7 cellular contexts compared by ENCODE assay signal in genomic region chr2:226160617-226161016, GRCh38.
DNase-seq lines count a peak whose midpoint lies in the region; FAIRE-seq and TF ChIP-seq lines count a peak whose summit lies in the region.
"Not testable (repeated sequence)": the region's sequence is repeated elsewhere in the genome, so short reads cannot be mapped to it uniquely, and the experiment has no call there.

No MANE protein-coding gene starts in this region.

- not testable (repeated sequence) for H3K9me3 Mint-ChIP-seq in Caco-2 (ENCODE audit: unreplicated experiment); H9

- TF ChIP-seq CTCF in Caco-2 (IDR thresholded peaks at IDR 0.05; ENCODE audit: insufficient read depth in 1 of 2, low read depth in 1 of 2, low read length in 1 of 2, severe bottlenecking in 1 of 2, unreplicated experiment in 1 of 2); H9 (conservative IDR thresholded peaks at IDR 0.05); H1 (IDR thresholded peaks at IDR 0.05; ENCODE audit: control extremely low read depth in 1 of 3, insufficient read depth in 1 of 3, low read depth in 1 of 3, low read length in 3 of 3); thyroid gland (IDR thresholded peaks at IDR 0.05): not testable (repeated sequence)

- not testable (repeated sequence) for H2AK5ac ChIP-seq in H9 (ENCODE audit: insufficient read length, low read length); H1 (ENCODE audit: low read depth, low read length); mesendoderm (ENCODE audit: low read length); trophoblast cell (ENCODE audit: low read length)

- H4K8ac ChIP-seq in H9 (replicated peaks; ENCODE audit: insufficient read length, low read depth, low read length); H1 (ENCODE audit: extremely low read depth, insufficient read depth, low read length); mesendoderm (ENCODE audit: low read depth, low read length); trophoblast cell (ENCODE audit: low read depth, low read length): not testable (repeated sequence)

- not testable (repeated sequence) for H3K36me3 ChIP-seq in Caco-2 (ENCODE audit: control insufficient read depth, insufficient read depth, low read length); HUES6 (ENCODE audit: control insufficient read depth, insufficient read depth, low read length); H1 (ENCODE audit: control insufficient read depth in 2 of 4, insufficient read depth in 4 of 4, low read length in 3 of 4); mesendoderm (ENCODE audit: control insufficient read depth, insufficient read depth, low read length); trophoblast cell (ENCODE audit: control insufficient read depth in 1 of 2, insufficient read depth in 2 of 2, low read length in 2 of 2); thyroid gland

- H3T11ph ChIP-seq in H9 (ENCODE audit: low read length): not testable (repeated sequence)

- H3K4me1 ChIP-seq in Caco-2 (peaks cover 32% of the 10 kb centered on the region), HUES6 (ENCODE audit: control insufficient read depth, insufficient read depth, low read length) (peaks cover 30% of the 10 kb centered on the region), thyroid gland (peaks cover 27 to 31% of the 10 kb centered on the region in 2 donors)
- H3K4me1 ChIP-seq in H9 (ENCODE audit: insufficient read depth, low read length); H1 (replicated peaks in 1 of 4; ENCODE audit: control insufficient read depth in 3 of 4, insufficient read depth in 4 of 4, low read length in 3 of 4); mesendoderm (ENCODE audit: control insufficient read depth, low read depth, low read length); trophoblast cell (ENCODE audit: control insufficient read depth in 1 of 2, insufficient read depth in 2 of 2, low read length in 2 of 2): not testable (repeated sequence)

- H2BK5ac ChIP-seq in H9 (ENCODE audit: insufficient read length, low read length); H1 (ENCODE audit: low read depth, low read length); mesendoderm (ENCODE audit: low read length); trophoblast cell (ENCODE audit: low read depth, low read length, poor library complexity): not testable (repeated sequence)

- H2BK120ac ChIP-seq in H9 (ENCODE audit: low read depth, low read length, poor library complexity, severe bottlenecking); H1 (replicated peaks; ENCODE audit: low read depth, low read length): not testable (repeated sequence)
- H2BK120ac ChIP-seq in mesendoderm (ENCODE audit: low read depth, low read length) (peak overlapping the region; percentile 90), trophoblast cell (ENCODE audit: insufficient read depth, low read length, poor library complexity) (peak overlapping the region; percentile 43)

- FAIRE-seq in H1 (lab: Jason Lieb, UNC): not testable (repeated sequence)

- DNase-seq in Caco-2; H9; H1 (ENCODE audit: low read depth in 1 of 2, low spot score in 2 of 2); mesendoderm; trophoblast cell; thyroid gland: not testable (repeated sequence)

- not testable (repeated sequence) for H3K79me1 ChIP-seq in H9 (ENCODE audit: insufficient read depth, low read depth, low read length, poor library complexity, severe bottlenecking); H1 (ENCODE audit: low read depth, low read length); mesendoderm (ENCODE audit: low read length); trophoblast cell (ENCODE audit: low read length)

- not testable (repeated sequence) for TF ChIP-seq EP300 in H1 (IDR thresholded peaks at IDR 0.05; ENCODE audit: borderline replicate concordance in 1 of 2, low read depth in 2 of 2, low read length in 2 of 2)

- not testable (repeated sequence) for H3K23ac ChIP-seq in H9 (ENCODE audit: insufficient read length, low read depth, low read length); H1 (ENCODE audit: insufficient read length); mesendoderm (ENCODE audit: low read length); trophoblast cell (ENCODE audit: low read length)

- intact Hi-C loops in Caco-2 (cut with micrococcal nuclease; ENCODE audit: unreplicated experiment): loop anchor here (1.0 to 5.0 kb wide), 2 partner anchors 23 to 43 kb away; no protein-coding TSS in a partner anchor
- intact Hi-C loops in thyroid gland (cut with DNase I): not testable (repeated sequence)

- H3K18ac ChIP-seq in H9 (ENCODE audit: insufficient read length, low read depth, low read length); mesendoderm (ENCODE audit: low read length); trophoblast cell (ENCODE audit: low read length): not testable (repeated sequence)
- peak overlapping the region; percentile 27; the same call in 1 of the 2 replicates for H3K18ac ChIP-seq in H1 (ENCODE audit: extremely low read depth, low read length)

- not testable (repeated sequence) for H3K4me2 ChIP-seq in H9 (ENCODE audit: insufficient read depth, insufficient read length, low read length); H1 (ENCODE audit: insufficient read depth in 1 of 2, low read depth in 2 of 2, low read length in 2 of 2); mesendoderm (ENCODE audit: low read length); trophoblast cell (ENCODE audit: low read length)

- not testable (repeated sequence) for H3K9me3 ChIP-seq in Caco-2; H9 (ENCODE audit: control insufficient read depth, low read depth, low read length); HUES6 (ENCODE audit: control insufficient read depth, insufficient read depth, low read depth, low read length); H1 (ENCODE audit: insufficient read depth in 2 of 2, low read depth in 1 of 2, low read length in 1 of 2); trophoblast cell (ENCODE audit: insufficient read depth, low read depth, low read length); thyroid gland

- H3K27me3 Mint-ChIP-seq in Caco-2 (ENCODE audit: insufficient read depth, unreplicated experiment); H9 (ENCODE audit: low read depth): not testable (repeated sequence)

- TF ChIP-seq RAD21 in H1 (IDR thresholded peaks at IDR 0.05 in 1 of 2, conservative IDR thresholded peaks at IDR 0.05 in 1 of 2; ENCODE audit: low read depth in 2 of 2, low read length in 2 of 2): not testable (repeated sequence)

- TF ChIP-seq POLR2A in H1 (IDR thresholded peaks at IDR 0.05; ENCODE audit: control extremely low read depth in 1 of 2, low read depth in 2 of 2, low read length in 2 of 2); thyroid gland (IDR thresholded peaks at IDR 0.05): not testable (repeated sequence)

- not testable (repeated sequence) for H4K91ac ChIP-seq in H9 (ENCODE audit: insufficient read length, low read depth, low read length); H1 (replicated peaks; ENCODE audit: insufficient read length, low read length)
- H4K91ac ChIP-seq in trophoblast cell (ENCODE audit: low read depth, low read length): peak overlapping the region; percentile 47

- H3K4me1 Mint-ChIP-seq in Caco-2 (ENCODE audit: low read depth, unreplicated experiment): peaks cover 11% of the 10 kb centered on the region
- peaks cover 40 to 44% of the 10 kb centered on the region in 2 experiments for H3K4me1 Mint-ChIP-seq in H9

- H2BK12ac ChIP-seq in H9 (ENCODE audit: insufficient read length, low read depth, low read length); H1 (ENCODE audit: low read depth, low read length): not testable (repeated sequence)
- peak overlapping the region; percentile 76 for H2BK12ac ChIP-seq in trophoblast cell (ENCODE audit: low read length)

- not testable (repeated sequence) for H2BK15ac ChIP-seq in H9 (ENCODE audit: low read depth, low read length); H1 (ENCODE audit: low read length); mesendoderm (replicated peaks; ENCODE audit: low read depth)

- H3K4me3 ChIP-seq in Caco-2 (ENCODE audit: low read depth, low read length); HUES6 (ENCODE audit: low read depth, low read length); H1 (ENCODE audit: extremely low read depth in 1 of 4, insufficient read depth in 2 of 4, low read depth in 3 of 4, low read length in 4 of 4); mesendoderm (ENCODE audit: low read length); trophoblast cell (ENCODE audit: low read depth, low read length); thyroid gland (replicated peaks in 1 of 3): not testable (repeated sequence)

- H3K14ac ChIP-seq in H9 (ENCODE audit: insufficient read depth, low read length); H1 (ENCODE audit: insufficient read length); trophoblast cell (ENCODE audit: low read length): not testable (repeated sequence)

- not testable (repeated sequence) for H4K12ac ChIP-seq in trophoblast cell (ENCODE audit: low read depth, low read length)

- H3K36me3 Mint-ChIP-seq in Caco-2 (ENCODE audit: insufficient read depth, unreplicated experiment); H9 (ENCODE audit: insufficient read depth in 1 of 3, low read depth in 3 of 3): not testable (repeated sequence)

- H2AFZ ChIP-seq in H9 (ENCODE audit: low read length); H1 (ENCODE audit: low read length); trophoblast cell (ENCODE audit: insufficient read depth, low read length, poor library complexity): not testable (repeated sequence)

- H3K27ac Mint-ChIP-seq in Caco-2 (ENCODE audit: unreplicated experiment) (peak overlapping the region; percentile 85), H9 (peak overlapping the region in 2 of 3 experiments; percentile 99; a peak in 5 of 7 replicates)

- no CpG with 5 or more reads among the region's 4 CpGs for WGBS in H9 (ENCODE audit: extremely low coverage, insufficient read length, low lambda C conversion rate)
- 94% methylated on average over 4 of the region's 4 CpGs; no CpG with 5 or more reads in 1 of the 2 experiments for WGBS in H1 (ENCODE audit: extremely low coverage in 1 of 2, insufficient coverage in 1 of 2, insufficient read length in 1 of 2, insufficient replicate concordance in 2 of 2, low coverage in 1 of 2, low lambda C conversion rate in 2 of 2, missing lambda C conversion rate in 1 of 2), 2 experiments
- WGBS in mesendoderm (ENCODE audit: extremely low coverage, insufficient coverage, low lambda C conversion rate): no CpG with 5 or more reads among the region's 4 CpGs
- WGBS in trophoblast cell (ENCODE audit: extremely low coverage, insufficient coverage, insufficient read length): no CpG with 5 or more reads among the region's 4 CpGs
- WGBS in thyroid gland, 2 donors: 97 to 99% methylated on average over 4 of the region's 4 CpGs

- not testable (repeated sequence) for H3K9ac ChIP-seq in H9 (ENCODE audit: extremely low read depth, insufficient read length, low read length); HUES6 (ENCODE audit: low read length); H1 (replicated peaks in 1 of 4; ENCODE audit: extremely low read depth in 1 of 4, low read depth in 3 of 4, low read length in 3 of 4); mesendoderm (ENCODE audit: low read length); trophoblast cell (ENCODE audit: low read length)

- H3K23me2 ChIP-seq in H9 (ENCODE audit: insufficient read length, low read depth, low read length, poor library complexity, severe bottlenecking); H1 (ENCODE audit: low read depth, low read length): not testable (repeated sequence)

- not testable (repeated sequence) for H2BK20ac ChIP-seq in H9 (ENCODE audit: low read depth, low read length, poor library complexity, severe bottlenecking); H1 (ENCODE audit: low read length)

- H3K4ac ChIP-seq in H9 (ENCODE audit: low read depth, low read length); H1 (replicated peaks; ENCODE audit: insufficient read length, low read depth, low read length); mesendoderm (ENCODE audit: low read depth, low read length); trophoblast cell (ENCODE audit: low read depth, low read length): not testable (repeated sequence)

- POLR2A ChIA-PET in Caco-2 (lab: Charles Lee); H1 (lab: Charles Lee; ENCODE audit: partially characterized antibody): not testable (repeated sequence)

- not testable (repeated sequence) for H3K27me3 ChIP-seq in Caco-2 (replicated peaks; ENCODE audit: control insufficient read depth, insufficient read depth, low read length); H9 (ENCODE audit: insufficient read depth, low read length); HUES6 (ENCODE audit: control insufficient read depth, insufficient read depth, low read length); H1 (replicated peaks in 1 of 4; ENCODE audit: control insufficient read depth in 3 of 4, extremely low read depth in 1 of 4, insufficient read depth in 3 of 4, low read length in 3 of 4); mesendoderm (ENCODE audit: insufficient read depth, low read length, poor library complexity); trophoblast cell (ENCODE audit: insufficient read depth, low read length); thyroid gland

- H4K20me1 ChIP-seq in H9 (ENCODE audit: control insufficient read depth, insufficient read depth, insufficient read length); H1 (replicated peaks in 1 of 2; ENCODE audit: control insufficient read depth in 1 of 2, insufficient read depth in 2 of 2, low read length in 2 of 2): not testable (repeated sequence)

- BruUV-seq in Caco-2 (replicated peaks; lab: Mats Ljungman, UMichigan): not testable (repeated sequence)

- not testable (repeated sequence) for H3K79me2 ChIP-seq in H9 (ENCODE audit: insufficient read depth, low read length); H1 (ENCODE audit: control insufficient read depth in 1 of 2, insufficient read depth in 2 of 2, low read length in 2 of 2); mesendoderm (ENCODE audit: control insufficient read depth, insufficient read depth, low read length); trophoblast cell (ENCODE audit: control insufficient read depth, insufficient read depth, low read length, poor library complexity)

- not testable (repeated sequence) for H3K27ac ChIP-seq in H9 (ENCODE audit: insufficient read length, low read depth, low read length); H1 (ENCODE audit: low read depth, low read length); mesendoderm (ENCODE audit: low read depth, low read length); trophoblast cell (ENCODE audit: low read depth, low read length)
- peak overlapping the region; percentile 82; the same call in 1 of the 2 replicates for H3K27ac ChIP-seq in HUES6 (ENCODE audit: low read depth, low read length)
- H3K27ac ChIP-seq in thyroid gland: peak overlapping the region; percentile 70 to 90 (median 80)

- not testable (repeated sequence) for H4K5ac ChIP-seq in H9 (ENCODE audit: insufficient read length, low read depth, low read length); H1 (ENCODE audit: insufficient read length, low read depth, low read length); mesendoderm (ENCODE audit: low read length)

- CTCF ChIA-PET in Caco-2 (lab: Charles Lee): not testable (repeated sequence)
- CTCF ChIA-PET in H1 (lab: Charles Lee; ENCODE audit: partially characterized antibody): interaction anchor here (0.6 to 1.5 kb wide), 3 partner anchors 12 to 575 kb away, joined by 3 to 4 read pairs (median 3); no protein-coding TSS in a partner anchor

- peak overlapping the region; percentile 31 for H3K4me3 Mint-ChIP-seq in Caco-2 (ENCODE audit: unreplicated experiment)
- not testable (repeated sequence) for H3K4me3 Mint-ChIP-seq in H9

- not testable (repeated sequence) for H3K56ac ChIP-seq in H9 (ENCODE audit: insufficient read length, low read depth, low read length); H1 (replicated peaks; ENCODE audit: insufficient read length, low read depth, low read length); mesendoderm (ENCODE audit: low read length)
